Comparison of ENCODE assay signal across 15 cellular contexts in genomic region chr7:92761391-92762098, GRCh38.
DNase-seq lines count a peak whose midpoint lies in the region; ATAC-seq and TF ChIP-seq lines count a peak whose summit lies in the region.
"Had no signal": no experiment of that assay in that cellular context is flagged by ENCODE, and none has a peak within 500 bp of the region (broad histone marks: within the 10 kb centered on the region; RNA-seq: fewer than 3 reads in every experiment).

No MANE protein-coding gene starts in this region.

- no peak overlapping the region for H3K4me3 Mint-ChIP-seq in activated naive CD4-positive, alpha-beta T cell treated with anti-CD3 and anti-CD28 coated beads for 36 hours
- H3K4me3 Mint-ChIP-seq in WTC11: no peak overlapping the region
- H3K4me3 Mint-ChIP-seq: activated CD8-positive, alpha-beta T cell treated with anti-CD3 and anti-CD28 coated beads, Interleukin-2, amount 10 ng/mL, durations not matched to agents 7 days and 5 days; central memory CD8-positive, alpha-beta T cell had no signal

- TF ChIP-seq CTCF in WTC11 (IDR thresholded peaks at IDR 0.05): no peak

- H3K4me1 Mint-ChIP-seq in activated naive CD4-positive, alpha-beta T cell treated with anti-CD3 and anti-CD28 coated beads for 36 hours (ENCODE audit: low read depth): peaks cover 38% of the 10 kb centered on the region
- H3K4me1 Mint-ChIP-seq in WTC11: peaks cover 71% of the 10 kb centered on the region

- DNase-seq in activated naive CD4-positive, alpha-beta T cell treated with anti-CD3 and anti-CD28 coated beads for 36 hours: no peak
- DNase-seq in activated naive CD4-positive, alpha-beta T cell (lab: John Stamatoyannopoulos, UW): no peak
- DNase-seq in WTC11 (ENCODE audit: low spot score) (no peak), inferior parietal cortex (ENCODE audit: extremely low spot score) (peak; percentile 64), superior temporal gyrus (ENCODE audit: extremely low spot score) (peak; percentile 88), GOT3 (lab: John Stamatoyannopoulos, UW) (no peak), HT-29 (ENCODE audit: low spot score) (no peak)
- no peak for DNase-seq in stimulated activated CD8-positive, alpha-beta memory T cell treated with anti-CD3 and anti-CD28 coated beads, Interleukin-4, amount 100 ng/mL, for 48 hours
- DNase-seq: activated CD8-positive, alpha-beta T cell treated with anti-CD3 and anti-CD28 coated beads, Interleukin-2, amount 10 ng/mL, durations not matched to agents 7 days and 5 days; activated naive CD4-positive, alpha-beta T cell treated with Interleukin-2 at 50 U/mL for 16 hours; left ventricle myocardium inferior; NCI-H187 treated with DMSO at 0.1 percent for 48 hours; NCI-H526 treated with DMSO at 0.1 percent for 48 hours had no signal

- H3K27me3 Mint-ChIP-seq in activated naive CD4-positive, alpha-beta T cell treated with anti-CD3 and anti-CD28 coated beads for 36 hours (ENCODE audit: low read depth): no peaks in the 10 kb centered on the region
- no peaks in the 10 kb centered on the region; the same call in 1 of the 2 replicates for H3K27me3 Mint-ChIP-seq in WTC11 (ENCODE audit: low read depth)
- H3K27me3 Mint-ChIP-seq: central memory CD8-positive, alpha-beta T cell had no signal

- CTCF ChIA-PET in activated naive CD4-positive, alpha-beta T cell treated with anti-CD3 and anti-CD28 coated beads for 36 hours (lab: Charles Lee): interaction anchor here (0.7 to 1.2 kb wide), 3 partner anchors 8 to 23 kb away, joined by 4 to 11 read pairs (median 5); no protein-coding TSS in a partner anchor
- CTCF ChIA-PET in WTC11 (lab: Charles Lee): no interaction called here

- no peaks in the 10 kb centered on the region for H3K9me3 Mint-ChIP-seq in activated naive CD4-positive, alpha-beta T cell treated with anti-CD3 and anti-CD28 coated beads for 36 hours
- H3K9me3 Mint-ChIP-seq in WTC11: peaks cover 10% of the 10 kb centered on the region
- H3K9me3 Mint-ChIP-seq: central memory CD8-positive, alpha-beta T cell had no signal

- H3K27ac Mint-ChIP-seq in activated naive CD4-positive, alpha-beta T cell treated with anti-CD3 and anti-CD28 coated beads for 36 hours: peak overlapping the region; percentile 37
- H3K27ac Mint-ChIP-seq in WTC11: peak overlapping the region; percentile 61
- H3K27ac Mint-ChIP-seq: activated CD8-positive, alpha-beta T cell treated with anti-CD3 and anti-CD28 coated beads, Interleukin-2, amount 10 ng/mL, durations not matched to agents 7 days and 5 days had no signal

- ATAC-seq in WTC11: no peak
- ATAC-seq: activated CD8-positive, alpha-beta T cell treated with anti-CD3 and anti-CD28 coated beads, Interleukin-2, amount 10 ng/mL, durations not matched to agents 7 days and 5 days; HCT116 had no signal

- peaks cover 51% of the 10 kb centered on the region for H3K36me3 Mint-ChIP-seq in activated naive CD4-positive, alpha-beta T cell treated with anti-CD3 and anti-CD28 coated beads for 36 hours (ENCODE audit: low read depth)
- peaks cover 5% of the 10 kb centered on the region for H3K36me3 Mint-ChIP-seq in WTC11

- POLR2A ChIA-PET in WTC11 (lab: Charles Lee): no interaction called here

- intact Hi-C loops in activated naive CD4-positive, alpha-beta T cell treated with anti-CD3 and anti-CD28 coated beads for 36 hours (cut with micrococcal nuclease): loop anchor here (2.0 kb wide), 1 partner anchor 13 kb away; no protein-coding TSS in a partner anchor

TF ChIP-seq in WTC11, 78 proteins besides CTCF, POLR2A, EP300 and RAD21 (continues in another document):
- TF ChIP-seq ZNF396 (CRISPR knock-in tag; IDR thresholded peaks at IDR 0.05; ENCODE audit: borderline replicate concordance) (no peak), GTF2I (CRISPR knock-in tag; conservative IDR thresholded peaks at IDR 0.05) (no peak), SMAD3 (CRISPR knock-in tag; IDR thresholded peaks at IDR 0.05; ENCODE audit: borderline replicate concordance) (no peak), HMGXB4 (CRISPR knock-in tag; IDR thresholded peaks at IDR 0.05) (no peak), SMAD4 (CRISPR knock-in tag; IDR thresholded peaks at IDR 0.05) (no peak), ZNF263 (CRISPR knock-in tag; IDR thresholded peaks at IDR 0.05; ENCODE audit: low read depth) (no peak), NR2C2 (CRISPR knock-in tag; IDR thresholded peaks at IDR 0.05) (no peak), TEAD1 (CRISPR knock-in tag; IDR thresholded peaks at IDR 0.05) (no peak), ARID4B (CRISPR knock-in tag; IDR thresholded peaks at IDR 0.05; ENCODE audit: borderline replicate concordance) (no peak), ZNF232 (CRISPR knock-in tag; IDR thresholded peaks at IDR 0.05) (no peak)
- TF ChIP-seq, protein P1, sequence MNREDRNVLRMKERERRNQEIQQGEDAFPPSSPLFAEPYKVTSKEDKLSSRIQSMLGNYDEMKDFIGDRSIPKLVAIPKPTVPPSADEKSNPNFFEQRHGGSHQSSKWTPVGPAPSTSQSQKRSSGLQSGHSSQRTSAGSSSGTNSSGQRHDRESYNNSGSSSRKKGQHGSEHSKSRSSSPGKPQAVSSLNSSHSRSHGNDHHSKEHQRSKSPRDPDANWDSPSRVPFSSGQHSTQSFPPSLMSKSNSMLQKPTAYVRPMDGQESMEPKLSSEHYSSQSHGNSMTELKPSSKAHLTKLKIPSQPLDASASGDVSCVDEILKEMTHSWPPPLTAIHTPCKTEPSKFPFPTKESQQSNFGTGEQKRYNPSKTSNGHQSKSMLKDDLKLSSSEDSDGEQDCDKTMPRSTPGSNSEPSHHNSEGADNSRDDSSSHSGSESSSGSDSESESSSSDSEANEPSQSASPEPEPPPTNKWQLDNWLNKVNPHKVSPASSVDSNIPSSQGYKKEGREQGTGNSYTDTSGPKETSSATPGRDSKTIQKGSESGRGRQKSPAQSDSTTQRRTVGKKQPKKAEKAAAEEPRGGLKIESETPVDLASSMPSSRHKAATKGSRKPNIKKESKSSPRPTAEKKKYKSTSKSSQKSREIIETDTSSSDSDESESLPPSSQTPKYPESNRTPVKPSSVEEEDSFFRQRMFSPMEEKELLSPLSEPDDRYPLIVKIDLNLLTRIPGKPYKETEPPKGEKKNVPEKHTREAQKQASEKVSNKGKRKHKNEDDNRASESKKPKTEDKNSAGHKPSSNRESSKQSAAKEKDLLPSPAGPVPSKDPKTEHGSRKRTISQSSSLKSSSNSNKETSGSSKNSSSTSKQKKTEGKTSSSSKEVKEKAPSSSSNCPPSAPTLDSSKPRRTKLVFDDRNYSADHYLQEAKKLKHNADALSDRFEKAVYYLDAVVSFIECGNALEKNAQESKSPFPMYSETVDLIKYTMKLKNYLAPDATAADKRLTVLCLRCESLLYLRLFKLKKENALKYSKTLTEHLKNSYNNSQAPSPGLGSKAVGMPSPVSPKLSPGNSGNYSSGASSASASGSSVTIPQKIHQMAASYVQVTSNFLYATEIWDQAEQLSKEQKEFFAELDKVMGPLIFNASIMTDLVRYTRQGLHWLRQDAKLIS (CRISPR knock-in tag; IDR thresholded peaks at IDR 0.05; ENCODE audit: borderline replicate concordance): no peak

Comparison
In these comparisons a context has a peak if more than half of its experiments do, and no peak if none do; other contexts are left out.
1. DNase-seq: peak in inferior parietal cortex (single experiment) and superior temporal gyrus (single experiment); none in activated naive CD4-positive, alpha-beta T cell treated with anti-CD3 and anti-CD28 coated beads for 36 hours (single experiment), activated naive CD4-positive, alpha-beta T cell (0 of 4), WTC11 (single experiment), GOT3 (single experiment), stimulated activated CD8-positive, alpha-beta memory T cell treated with anti-CD3 and anti-CD28 coated beads, Interleukin-4, amount 100 ng/mL, for 48 hours (single experiment) and HT-29 (single experiment).